ENCODE assay signal across 14 cellular contexts in genomic region chr15:41919954-41920538, GRCh38. TPM values are rescaled to one million over a fixed set of nuclear protein-coding genes. Genes with fewer than 3 reads are reported as not detected.
DNase-seq lines count a peak whose midpoint lies in the region; ATAC-seq, FAIRE-seq and TF ChIP-seq lines count a peak whose summit lies in the region.
"Had no signal": no experiment of that assay in that cellular context is flagged by ENCODE, and none has a peak within 500 bp of the region (broad histone marks: within the 10 kb centered on the region; RNA-seq: fewer than 3 reads in every experiment).

No MANE protein-coding gene starts in this region.

- H3K9ac ChIP-seq in IMR-90 (ENCODE audit: low read depth, low read length), result no peak overlapping the region
- no peak overlapping the region for H3K9ac ChIP-seq in GM12878 (ENCODE audit: control insufficient read depth, insufficient read depth, low read length)

- peaks cover 22% of the 10 kb centered on the region for H3K4me1 ChIP-seq in IMR-90 (ENCODE audit: control insufficient read depth, insufficient read depth, low read length)
- peaks cover 13% of the 10 kb centered on the region for H3K4me1 ChIP-seq in GM12878 (ENCODE audit: control insufficient read depth, insufficient read depth, low read length)
- peaks cover 0 to 2% of the 10 kb centered on the region in 2 donors for H3K4me1 ChIP-seq in small intestine (ENCODE audit: control insufficient read depth in 2 of 2, insufficient read depth in 1 of 2, low read depth in 1 of 2, low read length in 1 of 2)

- no peak overlapping the region for H2AK9ac ChIP-seq in IMR-90 (replicated peaks; ENCODE audit: low read depth, low read length, poor library complexity)

- no peak for TF ChIP-seq RAD21 in IMR-90 (IDR thresholded peaks at IDR 0.05; ENCODE audit: low read length)
- TF ChIP-seq RAD21 in GM12878 (IDR thresholded peaks at IDR 0.05; ENCODE audit: insufficient read depth, low read depth, low read length), result no peak

- no peak overlapping the region for H3K18ac ChIP-seq in IMR-90 (ENCODE audit: low read depth, low read length)

- no peak overlapping the region for H2BK5ac ChIP-seq in IMR-90 (ENCODE audit: low read depth, low read length, poor library complexity, severe bottlenecking)

- H3K9me3 Mint-ChIP-seq in activated CD8-positive, alpha-beta T cell treated with anti-CD3 and anti-CD28 coated beads for 36 hours, result no peaks in the 10 kb centered on the region
- no peaks in the 10 kb centered on the region for H3K9me3 Mint-ChIP-seq in activated CD8-positive, alpha-beta T cell treated with anti-CD3 and anti-CD28 coated beads, Interleukin-2, amount 10 ng/mL, durations not matched to agents 7 days and 5 days (ENCODE audit: insufficient read depth)

- no peak overlapping the region for H4K8ac ChIP-seq in IMR-90 (ENCODE audit: low read depth in 2 of 2, low read length in 2 of 2)

- TF ChIP-seq CTCF in IMR-90 (conservative IDR thresholded peaks at IDR 0.05; ENCODE audit: low read depth, low read length) (no peak), GM12878 (IDR thresholded peaks at IDR 0.05 in 2 of 3, conservative IDR thresholded peaks at IDR 0.05 in 1 of 3; ENCODE audit: control insufficient read depth in 2 of 3, extremely low read depth in 1 of 3, insufficient read depth in 1 of 3, low read depth in 3 of 3, low read length in 3 of 3) (no peak)
- TF ChIP-seq CTCF in activated CD8-positive, alpha-beta T cell treated with anti-CD3 and anti-CD28 coated beads for 36 hours (IDR thresholded peaks at IDR 0.05), result no peak

- peaks cover 7% of the 10 kb centered on the region for H3K36me3 ChIP-seq in IMR-90 (ENCODE audit: control insufficient read depth, insufficient read depth, low read length)
- H3K36me3 ChIP-seq in GM12878 (ENCODE audit: control insufficient read depth in 2 of 2, insufficient read depth in 2 of 2, low read length in 1 of 2), result peaks cover 24 to 28% of the 10 kb centered on the region in 2 experiments
- peaks cover 0 to 3% of the 10 kb centered on the region in 2 donors for H3K36me3 ChIP-seq in small intestine (ENCODE audit: control insufficient read depth in 2 of 2, insufficient read depth in 2 of 2, low read length in 2 of 2)
- H3K36me3 ChIP-seq: prostate gland had no signal

- H3K4ac ChIP-seq in IMR-90 (ENCODE audit: low read depth, low read length), result 0 out of 2 replicates have a peak overlapping the region, but pooled peaks have one; percentile 49

- intact Hi-C loops in IMR-90 (cut with micrococcal nuclease), result no loop called here
- intact Hi-C loops in GM12878 (cut with micrococcal nuclease; ENCODE audit: unreplicated experiment), result no loop called here
- intact Hi-C loops in activated CD8-positive, alpha-beta T cell treated with anti-CD3 and anti-CD28 coated beads for 36 hours (cut with micrococcal nuclease), result no loop called here

- H4K20me1 ChIP-seq in IMR-90 (ENCODE audit: insufficient read depth, low read length), result peaks cover 24% of the 10 kb centered on the region
- no peaks in the 10 kb centered on the region for H4K20me1 ChIP-seq in GM12878 (ENCODE audit: control insufficient read depth, insufficient read depth)

- no peaks in the 10 kb centered on the region for H3K9me3 ChIP-seq in IMR-90 (ENCODE audit: control insufficient read depth, insufficient read depth, low read length)
- no peaks in the 10 kb centered on the region for H3K9me3 ChIP-seq in GM12878 (replicated peaks; ENCODE audit: control insufficient read depth, insufficient read depth, low read length)
- no peaks in the 10 kb centered on the region for H3K9me3 ChIP-seq in small intestine (ENCODE audit: control insufficient read depth, low read depth)
- H3K9me3 ChIP-seq: prostate gland had no signal

- H3K4me1 Mint-ChIP-seq in activated CD8-positive, alpha-beta T cell treated with anti-CD3 and anti-CD28 coated beads for 36 hours (ENCODE audit: low read depth), result peaks cover 4% of the 10 kb centered on the region
- peaks cover 25% of the 10 kb centered on the region for H3K4me1 Mint-ChIP-seq in activated CD8-positive, alpha-beta T cell treated with anti-CD3 and anti-CD28 coated beads, Interleukin-2, amount 10 ng/mL, durations not matched to agents 7 days and 5 days (ENCODE audit: low read depth)

- H2BK15ac ChIP-seq in IMR-90 (ENCODE audit: low read depth, low read length), result no peak overlapping the region

- in situ Hi-C loops in IMR-90 (cut with MboI; ENCODE audit: low sequenced_read_pairs) (no loop called here), GM12878 (cut with MboI) (no loop called here)

- peaks cover 16 to 78% of the 10 kb centered on the region in 2 experiments for H3K79me1 ChIP-seq in IMR-90 (ENCODE audit: low read depth in 1 of 2, low read length in 2 of 2)

- TF ChIP-seq EP300 in GM12878 (IDR thresholded peaks at IDR 0.05; ENCODE audit: borderline replicate concordance in 1 of 2, control insufficient read depth in 1 of 2, low read depth in 2 of 2, low read length in 2 of 2), result no peak

- RAD21 ChIA-PET in GM12878 (lab: Charles Lee; ENCODE audit: unreplicated experiment), result no interaction called here

- no peak for TF ChIP-seq POLR2A in IMR-90 (IDR thresholded peaks at IDR 0.05; ENCODE audit: low read depth, low read length)
- TF ChIP-seq POLR2A in GM12878 (IDR thresholded peaks at IDR 0.05; ENCODE audit: low read depth, low read length), result no peak

- no peaks in the 10 kb centered on the region for H3K27me3 Mint-ChIP-seq in activated CD8-positive, alpha-beta T cell treated with anti-CD3 and anti-CD28 coated beads for 36 hours
- H3K27me3 Mint-ChIP-seq in activated CD8-positive, alpha-beta T cell treated with anti-CD3 and anti-CD28 coated beads, Interleukin-2, amount 10 ng/mL, durations not matched to agents 7 days and 5 days (ENCODE audit: low read depth), result no peaks in the 10 kb centered on the region

- H3K4me3 ChIP-seq in IMR-90 (ENCODE audit: insufficient read depth, low read depth, low read length) (no peak overlapping the region), GM12878 (no peak overlapping the region), small intestine (ENCODE audit: low read depth in 1 of 2, low read length in 2 of 2) (no peak overlapping the region)
- H3K4me3 ChIP-seq: PC-9, prostate gland had no signal

- DNase-seq in IMR-90 (peak; percentile 97), GM12878 (ENCODE audit: low read depth, low spot score) (no peak), hepatic stellate cell (ENCODE audit: low spot score) (peak; percentile 90), small intestine (peak; percentile 35), NCI-H82 (lab: John Stamatoyannopoulos, UW) (no peak)
- DNase-seq in activated CD8-positive, alpha-beta T cell treated with anti-CD3 and anti-CD28 coated beads for 36 hours, result no peak
- no peak for DNase-seq in activated CD8-positive, alpha-beta T cell treated with anti-CD3 and anti-CD28 coated beads, Interleukin-2, amount 10 ng/mL, durations not matched to agents 7 days and 5 days
- no peak for DNase-seq in activated CD8-positive, alpha-beta memory T cell treated with anti-CD3 and anti-CD28 coated beads, Interleukin-2, amount 50 U/mL, for 48 hours
- DNase-seq: DMS79, islet precursor cell, NCI-H187, PC-9 had no signal

- ATAC-seq in IMR-90 (ENCODE audit: low read depth), result peak; percentile 86
- no peak for ATAC-seq in GM12878
- ATAC-seq in activated CD8-positive, alpha-beta T cell treated with anti-CD3 and anti-CD28 coated beads for 36 hours, result no peak
- no peak for ATAC-seq in activated CD8-positive, alpha-beta T cell treated with anti-CD3 and anti-CD28 coated beads, Interleukin-2, amount 10 ng/mL, durations not matched to agents 7 days and 5 days

- no peak overlapping the region; the same call in 1 of the 2 replicates for H2BK120ac ChIP-seq in IMR-90 (ENCODE audit: low read depth, low read length)

- dilution Hi-C loops in IMR-90 (cut with HindIII; ENCODE audit: low sequenced_read_pairs, unreplicated experiment), result no loop called here

- H2AFZ ChIP-seq in IMR-90 (replicated peaks; ENCODE audit: low read length, poor library complexity) (no peak overlapping the region), GM12878 (ENCODE audit: control insufficient read depth, low read depth, low read length) (no peak overlapping the region)
- H2AFZ ChIP-seq: PC-9 had no signal

- BruUV-seq in IMR-90 (replicated peaks; lab: Mats Ljungman, UMichigan) (no TSS peak), GM12878 (replicated peaks; lab: Mats Ljungman, UMichigan) (no TSS peak)

- H4K5ac ChIP-seq in IMR-90 (ENCODE audit: low read depth, low read length), result no peak overlapping the region

- no peak overlapping the region for H3K27ac ChIP-seq in IMR-90 (ENCODE audit: insufficient read depth, low read length)
- H3K27ac ChIP-seq in GM12878 (ENCODE audit: control insufficient read depth, insufficient read depth), result no peak overlapping the region
- peak overlapping the region in 1 of 2 donors; percentile 47 for H3K27ac ChIP-seq in small intestine (ENCODE audit: low read depth in 1 of 2, low read length in 1 of 2)
- H3K27ac ChIP-seq: PC-9, prostate gland, VCaP had no signal

- H3K14ac ChIP-seq in IMR-90 (replicated peaks; ENCODE audit: low read depth, low read length), result no peak overlapping the region

- no peak overlapping the region for H4K91ac ChIP-seq in IMR-90 (ENCODE audit: insufficient read depth, low read depth, low read length)

- peaks cover 36% of the 10 kb centered on the region for H3K9me1 ChIP-seq in IMR-90 (ENCODE audit: insufficient read depth, low read length)

- H2AK5ac ChIP-seq in IMR-90 (ENCODE audit: low read depth, low read length), result peak overlapping the region; percentile 46; the same call in 1 of the 2 replicates

- no peak overlapping the region for H3K27ac Mint-ChIP-seq in activated CD8-positive, alpha-beta T cell treated with anti-CD3 and anti-CD28 coated beads for 36 hours
- no peak overlapping the region for H3K27ac Mint-ChIP-seq in activated CD8-positive, alpha-beta T cell treated with anti-CD3 and anti-CD28 coated beads, Interleukin-2, amount 10 ng/mL, durations not matched to agents 7 days and 5 days

- H3K4me2 ChIP-seq in IMR-90 (ENCODE audit: low read depth, low read length) (no peak overlapping the region), GM12878 (ENCODE audit: control insufficient read depth, insufficient read depth) (no peak overlapping the region)
- H3K4me2 ChIP-seq: PC-9 had no signal

- H3K27me3 ChIP-seq in IMR-90 (ENCODE audit: control insufficient read depth, insufficient read depth, low read length), result no peaks in the 10 kb centered on the region
- no peaks in the 10 kb centered on the region for H3K27me3 ChIP-seq in GM12878 (replicated peaks in 1 of 2; ENCODE audit: control insufficient read depth in 2 of 2, insufficient read depth in 2 of 2, low read length in 1 of 2)
- no peaks in the 10 kb centered on the region for H3K27me3 ChIP-seq in small intestine (ENCODE audit: control insufficient read depth in 2 of 2, insufficient read depth in 2 of 2, low read length in 2 of 2)

- WGBS in IMR-90 (ENCODE audit: extremely low coverage in 2 of 2, insufficient read length in 1 of 2), 2 experiments, result 0% methylated on average over 1 of the region's 3 CpGs; no CpG with 5 or more reads in 1 of the 2 experiments
- 96% methylated on average over 3 of the region's 3 CpGs for WGBS in GM12878 (ENCODE audit: insufficient coverage, insufficient replicate concordance, low lambda C conversion rate, missing lambda C conversion rate)
- WGBS in small intestine, 3 donors, result 30 to 41% (median 32%) methylated on average over 3 of the region's 3 CpGs

- no peak overlapping the region for H3K4me3 Mint-ChIP-seq in activated CD8-positive, alpha-beta T cell treated with anti-CD3 and anti-CD28 coated beads for 36 hours
- H3K4me3 Mint-ChIP-seq in activated CD8-positive, alpha-beta T cell treated with anti-CD3 and anti-CD28 coated beads, Interleukin-2, amount 10 ng/mL, durations not matched to agents 7 days and 5 days, result no peak overlapping the region

- peaks cover 10% of the 10 kb centered on the region for H3K36me3 Mint-ChIP-seq in activated CD8-positive, alpha-beta T cell treated with anti-CD3 and anti-CD28 coated beads for 36 hours (ENCODE audit: low read depth)
- peaks cover 4% of the 10 kb centered on the region for H3K36me3 Mint-ChIP-seq in activated CD8-positive, alpha-beta T cell treated with anti-CD3 and anti-CD28 coated beads, Interleukin-2, amount 10 ng/mL, durations not matched to agents 7 days and 5 days (ENCODE audit: low read depth)

- SMC1A ChIA-PET in GM12878 (lab: Charles Lee; ENCODE audit: uncharacterized antibody, unreplicated experiment), result no interaction called here

- POLR2A ChIA-PET in IMR-90 (lab: Charles Lee; ENCODE audit: unreplicated experiment) (no interaction called here), GM12878 (lab: Charles Lee) (interaction anchor here (0.5 kb wide), 1 partner anchor 175 kb away, joined by 3 read pairs; no protein-coding TSS in a partner anchor)
- POLR2A ChIA-PET in activated CD8-positive, alpha-beta T cell treated with anti-CD3 and anti-CD28 coated beads for 36 hours (lab: Charles Lee), result no interaction called here
- POLR2A ChIA-PET in activated CD8-positive, alpha-beta T cell treated with anti-CD3 and anti-CD28 coated beads, Interleukin-2, amount 10 ng/mL, durations not matched to agents 7 days and 5 days (lab: Charles Lee), result no interaction called here

- peak overlapping the region; percentile 51; the same call in 1 of the 2 replicates for H2BK20ac ChIP-seq in IMR-90 (ENCODE audit: low read depth, low read length)

- no peak overlapping the region for H3K23ac ChIP-seq in IMR-90 (ENCODE audit: low read depth, low read length)

- CTCF ChIA-PET in IMR-90 (lab: Yijun Ruan, JAX), result interaction anchor here (1.0 kb wide), 1 partner anchor 52 kb away, joined by 3 read pairs; the partner anchor contains the start of gene EHD4
- CTCF ChIA-PET in GM12878 (lab: Yijun Ruan, JAX), result interaction anchor here (1.0 to 4.4 kb wide), 2 partner anchors 15 to 53 kb away, joined by 3 to 16 read pairs; no protein-coding TSS in a partner anchor
- CTCF ChIA-PET in activated CD8-positive, alpha-beta T cell treated with anti-CD3 and anti-CD28 coated beads for 36 hours (lab: Charles Lee), result no interaction called here
- CTCF ChIA-PET in activated CD8-positive, alpha-beta T cell treated with anti-CD3 and anti-CD28 coated beads, Interleukin-2, amount 10 ng/mL, durations not matched to agents 7 days and 5 days (lab: Charles Lee), result interaction anchor here (0.9 kb wide), 1 partner anchor 15 kb away, joined by 3 read pairs; no protein-coding TSS in a partner anchor

- FAIRE-seq in GM12878 (lab: Jason Lieb, UNC) (no peak), small intestine (lab: Jason Lieb, UNC) (no peak)

- H3K56ac ChIP-seq in IMR-90 (ENCODE audit: extremely low read depth, insufficient read depth, low read length), result no peak overlapping the region

- no peaks in the 10 kb centered on the region; the same call in none of the 2 replicates for H3K79me2 ChIP-seq in GM12878 (ENCODE audit: control insufficient read depth, insufficient read depth, low read length)

RNA-seq across cellular contexts. Expression of gene SPTBN5, which starts 26.2 kb away (rescaled TPM):
- total RNA-seq in IMR-90 (2012; rRNA removed) (under 0.01 TPM in 2 replicates), GM12878 (2014; rRNA removed) (0.06 and 0.44 TPM in 2 replicates), GM12878 (2014; rRNA removed; fragmentation: Illumina TruSeq; extraction: Trizol) (under 0.01 TPM in 1 of 2 replicates, not detected in the other), GM12878 (2021) (0.05 and 0.18 TPM in 2 replicates)
- polyA plus RNA-seq in IMR-90 (2012; rRNA removed) (0.37 and 0.38 TPM in 2 replicates), GM12878 (2011; rRNA removed) (0.01 and 0.03 TPM in 2 replicates), GM12878 (2014; fragmentation: Illumina TruSeq; extraction: Trizol) (0.01 TPM in 1 of 2 replicates, not detected in the other), GM12878 (2014; fragmentation: Nextera tagmentation; extraction: Ambion mirVana) (not detected), GM12878 (2014; rRNA removed) (0.06 and 0.10 TPM in 2 replicates), GM12878 (2016; fragmentation: Nextera tagmentation; extraction: Ambion mirVana) (not detected), small intestine (under 1 TPM; 0.45 to 0.60 (median 0.54) TPM)
- 0.10 and 0.12 TPM in 2 replicates for polyA plus RNA-seq in IMR-90 (2012; cell fraction: cytosol; rRNA removed)
- 2.3 and 3.5 TPM in 2 replicates for polyA plus RNA-seq in IMR-90 (2012; cell fraction: nucleus; rRNA removed; ENCODE audit: low replicate concordance)
- 0.15 and 0.17 TPM in 2 replicates for total RNA-seq in GM12878 (2013; cell fraction: nucleolus; rRNA removed)
- polyA plus RNA-seq in GM12878 (2011; ENCODE audit: low read depth), result 0.04 TPM
- polyA plus RNA-seq in GM12878 (2011; cell fraction: cytosol; rRNA removed), result 0.01 and 0.02 TPM in 2 replicates
- polyA plus RNA-seq in GM12878 (2011; cell fraction: nucleus; rRNA removed), result 0.29 and 0.57 TPM in 2 replicates
- polyA plus RNA-seq in GM12878 (2012), result 0.08 and 0.11 TPM in 2 replicates
- 0.05 TPM in 1 of 2 replicates, not detected in the other for polyA minus RNA-seq in GM12878 (2011; rRNA and poly(A)+ RNA removed)
- polyA minus RNA-seq in GM12878 (2011; cell fraction: cytosol; rRNA and poly(A)+ RNA removed), result not detected in 2 replicates
- under 0.01 and 0.10 TPM in 2 replicates for polyA minus RNA-seq in GM12878 (2011; cell fraction: nucleus; rRNA and poly(A)+ RNA removed)
- total RNA-seq in activated CD8-positive, alpha-beta T cell treated with anti-CD3 and anti-CD28 coated beads for 36 hours, result under 1 TPM; 0.11 to 0.14 TPM
- under 1 TPM; 0.16 to 0.21 TPM for total RNA-seq in activated CD8-positive, alpha-beta T cell treated with anti-CD3 and anti-CD28 coated beads, Interleukin-2, amount 10 ng/mL, durations not matched to agents 7 days and 5 days

RNA-seq across cellular contexts. Expression of gene EHD4, which starts 52.3 kb away (rescaled TPM):
- total RNA-seq in IMR-90 (2012; rRNA removed) (26.4 and 29.0 TPM in 2 replicates), GM12878 (2014; rRNA removed) (48.2 and 49.6 TPM in 2 replicates), GM12878 (2014; rRNA removed; fragmentation: Illumina TruSeq; extraction: Trizol) (24.3 and 26.0 TPM in 2 replicates), GM12878 (2021) (52.1 and 53.2 TPM in 2 replicates)
- polyA plus RNA-seq in IMR-90 (2012; rRNA removed) (21.0 and 21.1 TPM in 2 replicates), GM12878 (2011; rRNA removed) (25.6 and 42.2 TPM in 2 replicates), GM12878 (2014; fragmentation: Illumina TruSeq; extraction: Trizol) (18.9 and 29.3 TPM in 2 replicates), GM12878 (2014; fragmentation: Nextera tagmentation; extraction: Ambion mirVana) (1 to 10 TPM; 4.2 to 8.6 TPM), GM12878 (2014; rRNA removed) (47.3 and 50.1 TPM in 2 replicates), GM12878 (2016; fragmentation: Nextera tagmentation; extraction: Ambion mirVana) (10 to 100 TPM; 60.7 to 62.9 TPM), small intestine (10 to 100 TPM in 1 of 3 donors, 1 to 10 TPM in 2; 9.4 to 13.5 (median 9.5) TPM)
- polyA plus RNA-seq in IMR-90 (2012; cell fraction: cytosol; rRNA removed), result 13.2 and 20.3 TPM in 2 replicates
- 10.2 and 11.2 TPM in 2 replicates for polyA plus RNA-seq in IMR-90 (2012; cell fraction: nucleus; rRNA removed; ENCODE audit: low replicate concordance)
- 41.9 and 43.4 TPM in 2 replicates for total RNA-seq in GM12878 (2013; cell fraction: nucleolus; rRNA removed)
- polyA plus RNA-seq in GM12878 (2011; ENCODE audit: low read depth), result 15.6 TPM
- 45.7 and 57.3 TPM in 2 replicates for polyA plus RNA-seq in GM12878 (2011; cell fraction: cytosol; rRNA removed)
- polyA plus RNA-seq in GM12878 (2011; cell fraction: nucleus; rRNA removed), result 28.0 and 35.6 TPM in 2 replicates
- polyA plus RNA-seq in GM12878 (2012), result 26.7 and 28.7 TPM in 2 replicates
- 50.8 and 76.6 TPM in 2 replicates for polyA minus RNA-seq in GM12878 (2011; rRNA and poly(A)+ RNA removed)
- polyA minus RNA-seq in GM12878 (2011; cell fraction: cytosol; rRNA and poly(A)+ RNA removed), result 28.7 and 30.8 TPM in 2 replicates
- 36.1 and 67.5 TPM in 2 replicates for polyA minus RNA-seq in GM12878 (2011; cell fraction: nucleus; rRNA and poly(A)+ RNA removed)
- total RNA-seq in activated CD8-positive, alpha-beta T cell treated with anti-CD3 and anti-CD28 coated beads for 36 hours, result 10 to 100 TPM; 22.3 to 22.6 TPM
- total RNA-seq in activated CD8-positive, alpha-beta T cell treated with anti-CD3 and anti-CD28 coated beads, Interleukin-2, amount 10 ng/mL, durations not matched to agents 7 days and 5 days, result 1 to 10 TPM; 6.9 to 8.0 TPM

Comparison
In these comparisons a context has a peak if more than half of its experiments do, and no peak if none do; other contexts are left out.
1. DNase-seq: peak in IMR-90 (single experiment), hepatic stellate cell (single experiment) and small intestine (single experiment); none in GM12878 (single experiment), NCI-H82 (single experiment), activated CD8-positive, alpha-beta T cell treated with anti-CD3 and anti-CD28 coated beads for 36 hours (single experiment), activated CD8-positive, alpha-beta T cell treated with anti-CD3 and anti-CD28 coated beads, Interleukin-2, amount 10 ng/mL, durations not matched to agents 7 days and 5 days (single experiment) and activated CD8-positive, alpha-beta memory T cell treated with anti-CD3 and anti-CD28 coated beads, Interleukin-2, amount 50 U/mL, for 48 hours (single experiment).